Comparison of ENCODE assay signal across 8 cellular contexts in the genomic region with DNA sequence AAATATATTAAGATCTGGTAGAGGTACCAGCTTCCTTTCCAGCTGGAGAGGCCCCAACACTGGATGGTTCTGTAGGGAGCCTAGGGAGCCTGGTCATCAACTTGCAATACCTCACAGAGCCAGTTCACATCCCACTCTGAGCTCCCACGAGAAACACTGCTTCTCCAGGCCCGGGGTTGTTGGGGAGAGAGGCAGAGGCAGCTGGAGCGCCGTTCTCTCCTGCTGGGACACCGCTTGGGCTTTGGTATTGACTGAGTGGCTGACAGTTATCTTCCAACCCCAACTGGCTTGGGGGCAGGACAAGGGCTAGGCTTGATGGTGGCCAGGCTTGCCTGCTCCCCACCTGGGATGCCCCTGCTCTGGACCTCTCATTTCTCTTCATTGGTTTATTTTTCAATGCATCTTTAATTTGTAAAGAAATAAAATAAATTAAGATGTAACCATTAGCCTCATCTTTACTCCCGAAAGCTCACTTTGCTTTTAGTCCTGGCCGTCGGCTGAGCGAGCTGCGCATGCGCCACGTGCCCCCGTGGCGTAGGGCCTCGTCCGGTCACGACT. TPM values are rescaled to one million over a fixed set of nuclear protein-coding genes. Genes with fewer than 3 reads are reported as not detected.
DNase-seq lines count a peak whose midpoint lies in the region; ATAC-seq and TF ChIP-seq lines count a peak whose summit lies in the region.

No MANE protein-coding gene starts in this region.

- H3K4me1 ChIP-seq in endodermal cell (ENCODE audit: control insufficient read depth, insufficient read depth, low read length) (peaks cover 6% of the 10 kb centered on the region), mucosa of rectum (ENCODE audit: control insufficient read depth in 2 of 2, insufficient read depth in 2 of 2, low read length in 2 of 2) (peaks cover 21 to 30% of the 10 kb centered on the region in 2 donors)

- H3K4me3 Mint-ChIP-seq in activated CD4-positive, alpha-beta T cell treated with anti-CD3 and anti-CD28 coated beads, Interleukin-2, amount 10 ng/mL, durations not matched to agents 24 days and 14 days, result peak overlapping the region; percentile 86
- peak overlapping the region; percentile 80 for H3K4me3 Mint-ChIP-seq in endodermal cell
- peak overlapping the region; percentile 90 for H3K4me3 Mint-ChIP-seq in stimulated activated effector memory CD8-positive, alpha-beta T cell treated with anti-CD3 and anti-CD28 coated beads, Interleukin-12 subunit alpha, Interleukin-12 subunit beta, amount 100 ng/mL, for 72 hours

- H3K36me3 ChIP-seq in endodermal cell (ENCODE audit: control insufficient read depth, insufficient read depth, low read length) (peaks cover 58% of the 10 kb centered on the region), mucosa of rectum (ENCODE audit: control insufficient read depth in 2 of 2, insufficient read depth in 2 of 2, low read length in 2 of 2) (peaks cover 47 to 56% of the 10 kb centered on the region in 2 donors)

- H3K27ac ChIP-seq in endodermal cell (ENCODE audit: low read depth, low read length) (peak overlapping the region; percentile 82), mucosa of rectum (ENCODE audit: low read depth in 2 of 2, low read length in 2 of 2) (peak overlapping the region; percentile 95 to 98)

- WGBS in endodermal cell (ENCODE audit: insufficient coverage in 1 of 2, insufficient read length in 1 of 2), 2 experiments, result 22 to 29% methylated on average over 16 to 17 of the region's 17 CpGs

- no peaks in the 10 kb centered on the region for H3K27me3 Mint-ChIP-seq in activated CD4-positive, alpha-beta T cell treated with anti-CD3 and anti-CD28 coated beads, Interleukin-2, amount 10 ng/mL, durations not matched to agents 24 days and 14 days
- H3K27me3 Mint-ChIP-seq in endodermal cell (ENCODE audit: insufficient read depth), result no peaks in the 10 kb centered on the region

- H3K9me3 Mint-ChIP-seq in activated CD4-positive, alpha-beta T cell treated with anti-CD3 and anti-CD28 coated beads, Interleukin-2, amount 10 ng/mL, durations not matched to agents 24 days and 14 days, result no peaks in the 10 kb centered on the region
- H3K9me3 Mint-ChIP-seq in endodermal cell, result no peaks in the 10 kb centered on the region
- H3K9me3 Mint-ChIP-seq in stimulated activated effector memory CD8-positive, alpha-beta T cell treated with anti-CD3 and anti-CD28 coated beads, Interleukin-12 subunit alpha, Interleukin-12 subunit beta, amount 100 ng/mL, for 72 hours, result no peaks in the 10 kb centered on the region

- intact Hi-C loops in activated CD4-positive, alpha-beta T cell treated with anti-CD3 and anti-CD28 coated beads, Interleukin-2, amount 10 ng/mL, durations not matched to agents 24 days and 14 days (cut with micrococcal nuclease), result loop anchor here (1.0 to 5.0 kb wide), 5 partner anchors 14 to 106 kb away; a partner anchor contains a TSS

- peak; percentile 35 for TF ChIP-seq CTCF in endodermal cell (conservative IDR thresholded peaks at IDR 0.05)

- peak overlapping the region; percentile 95 for H3K27ac Mint-ChIP-seq in activated CD4-positive, alpha-beta T cell treated with anti-CD3 and anti-CD28 coated beads, Interleukin-2, amount 10 ng/mL, durations not matched to agents 24 days and 14 days
- peak overlapping the region; percentile 83 for H3K27ac Mint-ChIP-seq in endodermal cell
- H3K27ac Mint-ChIP-seq in stimulated activated effector memory CD8-positive, alpha-beta T cell treated with anti-CD3 and anti-CD28 coated beads, Interleukin-12 subunit alpha, Interleukin-12 subunit beta, amount 100 ng/mL, for 72 hours, result peak overlapping the region; percentile 94

- no peaks in the 10 kb centered on the region for H3K27me3 ChIP-seq in endodermal cell (ENCODE audit: control insufficient read depth, insufficient read depth, low read length, poor library complexity, severe bottlenecking)
- no peaks in the 10 kb centered on the region for H3K27me3 ChIP-seq in mucosa of rectum (ENCODE audit: control insufficient read depth in 2 of 2, insufficient read depth in 2 of 2, low read length in 2 of 2)

- H3K9ac ChIP-seq in endodermal cell (ENCODE audit: extremely low read depth, low read length, poor library complexity, severe bottlenecking) (peak overlapping the region; percentile 62), mucosa of rectum (ENCODE audit: low read depth in 1 of 2, low read length in 2 of 2) (peak overlapping the region; percentile 77 to 83)

- peak; percentile 89 for DNase-seq in DMS53 (lab: John Stamatoyannopoulos, UW)
- DNase-seq in LHCN-M2 (ENCODE audit: low read depth), result peak; percentile 59
- DNase-seq in activated CD4-positive, alpha-beta T cell treated with anti-CD3 and anti-CD28 coated beads, Interleukin-2, amount 10 ng/mL, durations not matched to agents 24 days and 14 days, result no peak
- DNase-seq in endodermal cell, result peak; percentile 76
- no peak for DNase-seq in stimulated activated effector memory CD8-positive, alpha-beta T cell treated with anti-CD3 and anti-CD28 coated beads, Interleukin-12 subunit alpha, Interleukin-12 subunit beta, amount 100 ng/mL, for 72 hours (ENCODE audit: low spot score in 2 of 2)
- no peak for DNase-seq in HPDE6-E6E7 (ENCODE audit: extremely low spot score)

- ATAC-seq in GM21423 (IDR thresholded peaks at IDR 0.05; ENCODE audit: unreplicated experiment), result peak; percentile 4
- peak; percentile 2 for ATAC-seq in stimulated activated effector memory CD8-positive, alpha-beta T cell treated with anti-CD3 and anti-CD28 coated beads, Interleukin-12 subunit alpha, Interleukin-12 subunit beta, amount 100 ng/mL, for 72 hours

- H3K9me3 ChIP-seq in endodermal cell (ENCODE audit: control insufficient read depth, low read length), result no peaks in the 10 kb centered on the region
- H3K9me3 ChIP-seq in mucosa of rectum (ENCODE audit: control insufficient read depth in 2 of 2, low read length in 2 of 2), result no peaks in the 10 kb centered on the region

- H3K36me3 Mint-ChIP-seq in activated CD4-positive, alpha-beta T cell treated with anti-CD3 and anti-CD28 coated beads, Interleukin-2, amount 10 ng/mL, durations not matched to agents 24 days and 14 days (ENCODE audit: low read depth), result peaks cover 70% of the 10 kb centered on the region
- H3K36me3 Mint-ChIP-seq in endodermal cell (ENCODE audit: low read depth), result peaks cover 47% of the 10 kb centered on the region
- peaks cover 99% of the 10 kb centered on the region for H3K36me3 Mint-ChIP-seq in stimulated activated effector memory CD8-positive, alpha-beta T cell treated with anti-CD3 and anti-CD28 coated beads, Interleukin-12 subunit alpha, Interleukin-12 subunit beta, amount 100 ng/mL, for 72 hours

- peak overlapping the region; percentile 86 for H3K4me3 ChIP-seq in endodermal cell (ENCODE audit: low read length)
- peak overlapping the region; percentile 72 to 89 for H3K4me3 ChIP-seq in mucosa of rectum (ENCODE audit: low read length in 2 of 2)

- peaks cover 55% of the 10 kb centered on the region for H3K4me1 Mint-ChIP-seq in activated CD4-positive, alpha-beta T cell treated with anti-CD3 and anti-CD28 coated beads, Interleukin-2, amount 10 ng/mL, durations not matched to agents 24 days and 14 days
- peaks cover 28% of the 10 kb centered on the region for H3K4me1 Mint-ChIP-seq in endodermal cell
- peaks cover 59% of the 10 kb centered on the region for H3K4me1 Mint-ChIP-seq in stimulated activated effector memory CD8-positive, alpha-beta T cell treated with anti-CD3 and anti-CD28 coated beads, Interleukin-12 subunit alpha, Interleukin-12 subunit beta, amount 100 ng/mL, for 72 hours

RNA-seq across cellular contexts. Expression of a gene that starts 10.0 kb away (rescaled TPM):
- 32.5 and 40.1 TPM in 2 replicates for total RNA-seq in LHCN-M2 (2014; rRNA removed)
- 85.1 TPM for polyA plus RNA-seq in LHCN-M2 (2012)
- total RNA-seq in activated CD4-positive, alpha-beta T cell treated with anti-CD3 and anti-CD28 coated beads, Interleukin-2, amount 10 ng/mL, durations not matched to agents 24 days and 14 days, result 34.9 and 37.8 TPM in 2 replicates
- 10 to 100 TPM; 37.6 to 49.3 TPM for total RNA-seq in endodermal cell
- 74.8 TPM for polyA plus RNA-seq in endodermal cell (2013, experiment 1 of 2)
- polyA plus RNA-seq in endodermal cell (2013, experiment 2 of 2), result 73.7 TPM

RNA-seq across cellular contexts. Expression of a gene that starts 13.6 kb away (rescaled TPM):
- total RNA-seq in LHCN-M2 (2014; rRNA removed) (57.6 and 85.6 TPM in 2 replicates), endodermal cell (10 to 100 TPM; 75.9 to 79.8 TPM)
- polyA plus RNA-seq in LHCN-M2 (2012), result 66.0 TPM
- total RNA-seq in activated CD4-positive, alpha-beta T cell treated with anti-CD3 and anti-CD28 coated beads, Interleukin-2, amount 10 ng/mL, durations not matched to agents 24 days and 14 days, result 50.8 and 53.5 TPM in 2 replicates
- 86.6 TPM for polyA plus RNA-seq in endodermal cell (2013, experiment 1 of 2)
- polyA plus RNA-seq in endodermal cell (2013, experiment 2 of 2), result 82.6 TPM

RNA-seq across cellular contexts. Expression of a gene that starts 27.6 kb away (rescaled TPM):
- total RNA-seq in LHCN-M2 (2014; rRNA removed) (66.2 and 77.2 TPM in 2 replicates), endodermal cell (10 to 100 TPM; 63.2 to 71.4 TPM)
- polyA plus RNA-seq in LHCN-M2 (2012), result 60.4 TPM
- 106 TPM in 2 replicates for total RNA-seq in activated CD4-positive, alpha-beta T cell treated with anti-CD3 and anti-CD28 coated beads, Interleukin-2, amount 10 ng/mL, durations not matched to agents 24 days and 14 days
- 66.6 TPM for polyA plus RNA-seq in endodermal cell (2013, experiment 1 of 2)
- polyA plus RNA-seq in endodermal cell (2013, experiment 2 of 2), result 59.0 TPM

RNA-seq across cellular contexts. Expression of a gene that starts 39.6 kb away (rescaled TPM):
- total RNA-seq in LHCN-M2 (2014; rRNA removed) (20.7 and 29.2 TPM in 2 replicates), endodermal cell (10 to 100 TPM; 19.6 to 20.3 TPM)
- 15.6 TPM for polyA plus RNA-seq in LHCN-M2 (2012)
- 50.5 and 50.6 TPM in 2 replicates for total RNA-seq in activated CD4-positive, alpha-beta T cell treated with anti-CD3 and anti-CD28 coated beads, Interleukin-2, amount 10 ng/mL, durations not matched to agents 24 days and 14 days
- 23.6 TPM for polyA plus RNA-seq in endodermal cell (2013, experiment 1 of 2)
- polyA plus RNA-seq in endodermal cell (2013, experiment 2 of 2), result 15.4 TPM

Comparison
In these comparisons a context has a peak if more than half of its experiments do, and no peak if none do; other contexts are left out.
1. DNase-seq: peak in DMS53 (single experiment), LHCN-M2 (single experiment) and endodermal cell (single experiment); none in activated CD4-positive, alpha-beta T cell treated with anti-CD3 and anti-CD28 coated beads, Interleukin-2, amount 10 ng/mL, durations not matched to agents 24 days and 14 days (single experiment), stimulated activated effector memory CD8-positive, alpha-beta T cell treated with anti-CD3 and anti-CD28 coated beads, Interleukin-12 subunit alpha, Interleukin-12 subunit beta, amount 100 ng/mL, for 72 hours (0 of 2) and HPDE6-E6E7 (single experiment).
2. Peak in every context shown above with its lines, with median percentiles within 50 percentile points of each other: H3K27ac Mint-ChIP-seq and H3K4me3 Mint-ChIP-seq.